10 cellular contexts compared by ENCODE assay signal in genomic region chr17:17120294-17120693, GRCh38.
DNase-seq lines count a peak whose midpoint lies in the region; ATAC-seq and TF ChIP-seq lines count a peak whose summit lies in the region.
"Had no signal": no experiment of that assay in that cellular context is flagged by ENCODE, and none has a peak within 500 bp of the region (broad histone marks: within the 10 kb centered on the region; RNA-seq: fewer than 3 reads in every experiment).

No MANE protein-coding gene starts in this region.

- H2BK12ac ChIP-seq in H9 (ENCODE audit: insufficient read length, low read depth, low read length): no peak overlapping the region

- H3K4me2 ChIP-seq in H9 (ENCODE audit: insufficient read depth, insufficient read length, low read length) (no peak overlapping the region), mesendoderm (ENCODE audit: low read length) (no peak overlapping the region)

- intact Hi-C loops in left ventricle myocardium superior (cut with micrococcal nuclease): no loop called here

- H3K36me3 Mint-ChIP-seq in H9 (ENCODE audit: insufficient read depth in 1 of 3, low read depth in 3 of 3): no peaks in the 10 kb centered on the region; a peak in 1 of 7 replicates
- H3K36me3 Mint-ChIP-seq in activated naive CD4-positive, alpha-beta T cell treated with anti-CD3 and anti-CD28 coated beads, Interleukin-2, amount 50 U/mL, for 72 hours: no peaks in the 10 kb centered on the region
- H3K36me3 Mint-ChIP-seq in stimulated activated naive B cell treated with anti-CD40 and anti-IgM and Interleukin-4, amounts not matched to agents 10 μg/mL and 1 μg/mL and 100 μg/mL, for 72 hours: peaks cover 2% of the 10 kb centered on the region in 2 donors

- H3K9me3 ChIP-seq in H9 (ENCODE audit: control insufficient read depth, low read depth, low read length): no peaks in the 10 kb centered on the region

- H2BK15ac ChIP-seq in H9 (ENCODE audit: low read depth, low read length) (no peak overlapping the region), mesendoderm (replicated peaks; ENCODE audit: low read depth) (no peak overlapping the region)

- H3K79me1 ChIP-seq in H9 (ENCODE audit: insufficient read depth, low read depth, low read length, poor library complexity, severe bottlenecking): no peaks in the 10 kb centered on the region
- H3K79me1 ChIP-seq in mesendoderm (ENCODE audit: low read length): peaks cover 63% of the 10 kb centered on the region

- ATAC-seq in activated naive CD4-positive, alpha-beta T cell treated with anti-CD3 and anti-CD28 coated beads, Interleukin-2, amount 50 U/mL, for 72 hours: no peak
- ATAC-seq in left ventricle myocardium superior (peak; percentile 45), GM18517 (IDR thresholded peaks at IDR 0.05; ENCODE audit: unreplicated experiment) (no peak), HG02840 (IDR thresholded peaks at IDR 0.05; ENCODE audit: low FRiP score, unreplicated experiment) (no peak)
- no peak for ATAC-seq in stimulated activated naive B cell treated with anti-CD40 and anti-IgM and Interleukin-4, amounts not matched to agents 10 μg/mL and 1 μg/mL and 100 μg/mL, for 72 hours (replicated peaks)

- H3K4me1 ChIP-seq in H9 (ENCODE audit: insufficient read depth, low read length) (no peaks in the 10 kb centered on the region), mesendoderm (ENCODE audit: control insufficient read depth, low read depth, low read length) (no peaks in the 10 kb centered on the region)

- H3K9ac ChIP-seq in H9 (ENCODE audit: extremely low read depth, insufficient read length, low read length) (no peak overlapping the region), mesendoderm (ENCODE audit: low read length) (no peak overlapping the region)

- H3K4ac ChIP-seq in H9 (ENCODE audit: low read depth, low read length): no peak overlapping the region
- no peak overlapping the region for H3K4ac ChIP-seq in mesendoderm (ENCODE audit: low read depth, low read length)

- H3K23me2 ChIP-seq in H9 (ENCODE audit: insufficient read length, low read depth, low read length, poor library complexity, severe bottlenecking): no peaks in the 10 kb centered on the region

- no peak overlapping the region for H4K91ac ChIP-seq in H9 (ENCODE audit: insufficient read length, low read depth, low read length)

- H2AFZ ChIP-seq in H9 (ENCODE audit: low read length): no peak overlapping the region

- no peak overlapping the region for H3K4me3 Mint-ChIP-seq in H9
- H3K4me3 Mint-ChIP-seq in stimulated activated naive B cell treated with anti-CD40 and anti-IgM and Interleukin-4, amounts not matched to agents 10 μg/mL and 1 μg/mL and 100 μg/mL, for 72 hours: no peak overlapping the region
- H3K4me3 Mint-ChIP-seq: neural crest cell had no signal

- no peak overlapping the region; the same call in 1 of the 2 replicates for H3K14ac ChIP-seq in H9 (ENCODE audit: insufficient read depth, low read length)

- peaks cover 9 to 10% of the 10 kb centered on the region in 2 experiments; a peak in 3 of 4 replicates for H3K4me1 Mint-ChIP-seq in H9
- H3K4me1 Mint-ChIP-seq in stimulated activated naive B cell treated with anti-CD40 and anti-IgM and Interleukin-4, amounts not matched to agents 10 μg/mL and 1 μg/mL and 100 μg/mL, for 72 hours: peaks cover 53 to 93% of the 10 kb centered on the region in 2 donors

- H3K23ac ChIP-seq in H9 (ENCODE audit: insufficient read length, low read depth, low read length): no peak overlapping the region
- H3K23ac ChIP-seq in mesendoderm (ENCODE audit: low read length): no peak overlapping the region

- H3K27ac ChIP-seq in H9 (ENCODE audit: insufficient read length, low read depth, low read length) (no peak overlapping the region), mesendoderm (ENCODE audit: low read depth, low read length) (no peak overlapping the region)

- H2BK120ac ChIP-seq in H9 (ENCODE audit: low read depth, low read length, poor library complexity, severe bottlenecking) (no peak overlapping the region), mesendoderm (ENCODE audit: low read depth, low read length) (no peak overlapping the region)

- no peak overlapping the region for H2BK20ac ChIP-seq in H9 (ENCODE audit: low read depth, low read length, poor library complexity, severe bottlenecking)

- no peak for TF ChIP-seq CTCF in H9 (conservative IDR thresholded peaks at IDR 0.05)

- H3K18ac ChIP-seq in H9 (ENCODE audit: insufficient read length, low read depth, low read length) (no peak overlapping the region), mesendoderm (ENCODE audit: low read length) (no peak overlapping the region)

- H3K36me3 ChIP-seq in mesendoderm (ENCODE audit: control insufficient read depth, insufficient read depth, low read length): no peaks in the 10 kb centered on the region

- no peak overlapping the region for H2AK5ac ChIP-seq in H9 (ENCODE audit: insufficient read length, low read length)
- H2AK5ac ChIP-seq in mesendoderm (ENCODE audit: low read length): no peak overlapping the region

- H4K5ac ChIP-seq in H9 (ENCODE audit: insufficient read length, low read depth, low read length) (no peak overlapping the region), mesendoderm (ENCODE audit: low read length) (no peak overlapping the region)

- H3K79me2 ChIP-seq in H9 (ENCODE audit: insufficient read depth, low read length): peaks cover 2% of the 10 kb centered on the region; the same call in 1 of the 2 replicates
- peaks cover 33% of the 10 kb centered on the region for H3K79me2 ChIP-seq in mesendoderm (ENCODE audit: control insufficient read depth, insufficient read depth, low read length)

- H3K27me3 ChIP-seq in H9 (ENCODE audit: insufficient read depth, low read length) (no peaks in the 10 kb centered on the region), mesendoderm (ENCODE audit: insufficient read depth, low read length, poor library complexity) (no peaks in the 10 kb centered on the region)

- H4K20me1 ChIP-seq in H9 (ENCODE audit: control insufficient read depth, insufficient read depth, insufficient read length): no peaks in the 10 kb centered on the region

- H3K27me3 Mint-ChIP-seq in H9 (ENCODE audit: low read depth): no peaks in the 10 kb centered on the region
- no peaks in the 10 kb centered on the region for H3K27me3 Mint-ChIP-seq in stimulated activated naive B cell treated with anti-CD40 and anti-IgM and Interleukin-4, amounts not matched to agents 10 μg/mL and 1 μg/mL and 100 μg/mL, for 72 hours

- no peak overlapping the region for H3K4me3 ChIP-seq in mesendoderm (ENCODE audit: low read length)

- H3K9me3 Mint-ChIP-seq in H9: no peaks in the 10 kb centered on the region
- no peaks in the 10 kb centered on the region for H3K9me3 Mint-ChIP-seq in activated naive CD4-positive, alpha-beta T cell treated with anti-CD3 and anti-CD28 coated beads, Interleukin-2, amount 50 U/mL, for 72 hours
- no peaks in the 10 kb centered on the region for H3K9me3 Mint-ChIP-seq in stimulated activated naive B cell treated with anti-CD40 and anti-IgM and Interleukin-4, amounts not matched to agents 10 μg/mL and 1 μg/mL and 100 μg/mL, for 72 hours
- H3K9me3 Mint-ChIP-seq: neural crest cell had no signal

- H3K56ac ChIP-seq in H9 (ENCODE audit: insufficient read length, low read depth, low read length): no peak overlapping the region
- H3K56ac ChIP-seq in mesendoderm (ENCODE audit: low read length): no peak overlapping the region

- no peak for DNase-seq in H9
- no peak for DNase-seq in activated naive CD4-positive, alpha-beta T cell treated with anti-CD3 and anti-CD28 coated beads, Interleukin-2, amount 50 U/mL, for 72 hours (ENCODE audit: low spot score in 2 of 2)
- DNase-seq in left ventricle myocardium superior: peak; percentile 46
- no peak for DNase-seq in stimulated activated naive B cell treated with anti-CD40 and anti-IgM and Interleukin-4, amounts not matched to agents 10 μg/mL and 1 μg/mL and 100 μg/mL, for 72 hours
- DNase-seq in mesendoderm: no peak
- DNase-seq: NCI-H1436 treated with DMSO at 0.1 percent for 48 hours, OCI-M1 had no signal

- no CpG with 5 or more reads among the region's 4 CpGs for WGBS in H9 (ENCODE audit: extremely low coverage, insufficient read length, low lambda C conversion rate)
- WGBS in mesendoderm (ENCODE audit: extremely low coverage, insufficient coverage, low lambda C conversion rate): no CpG with 5 or more reads among the region's 4 CpGs

- H3K27ac Mint-ChIP-seq in H9: peak overlapping the region in 2 of 3 experiments; percentile 80 to 87; a peak in 1 of 7 replicates
- H3K27ac Mint-ChIP-seq in activated naive CD4-positive, alpha-beta T cell treated with anti-CD3 and anti-CD28 coated beads, Interleukin-2, amount 50 U/mL, for 72 hours: peak overlapping the region; percentile 77 to 81
- H3K27ac Mint-ChIP-seq in stimulated activated naive B cell treated with anti-CD40 and anti-IgM and Interleukin-4, amounts not matched to agents 10 μg/mL and 1 μg/mL and 100 μg/mL, for 72 hours: peak overlapping the region; percentile 71

- H4K8ac ChIP-seq in H9 (replicated peaks; ENCODE audit: insufficient read length, low read depth, low read length) (no peak overlapping the region), mesendoderm (ENCODE audit: low read depth, low read length) (no peak overlapping the region)

- H2BK5ac ChIP-seq in H9 (ENCODE audit: insufficient read length, low read length) (no peak overlapping the region), mesendoderm (ENCODE audit: low read length) (no peak overlapping the region)

- H3T11ph ChIP-seq in H9 (ENCODE audit: low read length): no peak overlapping the region
